Comparison of ENCODE assay signal across 1 cellular context in genomic region chr10:79243211-79244067, GRCh38.
A peak's percentile ranks its signal among the peaks of the same experiment; 100 is the strongest.
TF ChIP-seq lines count a peak whose summit lies in the region.

No MANE protein-coding gene starts in this region.

TF ChIP-seq in GM12878, 131 proteins besides CTCF, POLR2A, EP300 and RAD21 (continued from another document and continues in another):
- TF ChIP-seq USF1 (IDR thresholded peaks at IDR 0.05; ENCODE audit: borderline replicate concordance, extremely low read length, insufficient read depth, low read depth, low read length) (no peak), MYB (IDR thresholded peaks at IDR 0.05; ENCODE audit: borderline replicate concordance, low read depth, low read length) (no peak), PAX5 (IDR thresholded peaks at IDR 0.05; ENCODE audit: borderline replicate concordance, low read depth, low read length) (no peak), ZNF274 (IDR thresholded peaks at IDR 0.05; ENCODE audit: insufficient read depth, insufficient read length) (no peak), TAF1 (IDR thresholded peaks at IDR 0.05; ENCODE audit: borderline replicate concordance, low read depth, low read length) (peak; percentile 65; the same call in 1 of the 2 replicates), FOXK2 (IDR thresholded peaks at IDR 0.05) (no peak), SIX5 (IDR thresholded peaks at IDR 0.05; ENCODE audit: low read depth, low read length, severe bottlenecking) (no peak), STAT1 (conservative IDR thresholded peaks at IDR 0.05) (no peak), E4F1 (IDR thresholded peaks at IDR 0.05; ENCODE audit: borderline replicate concordance, partially characterized antibody) (no peak), ZZZ3 (IDR thresholded peaks at IDR 0.05; ENCODE audit: control insufficient read depth, insufficient read length, low read depth) (no peak), JUND (IDR thresholded peaks at IDR 0.05; ENCODE audit: low read depth, low read length) (no peak), MLLT1 (IDR thresholded peaks at IDR 0.05) (no peak; the same call in 1 of the 2 replicates), ZNF24 (IDR thresholded peaks at IDR 0.05) (no peak), POLR2AphosphoS2 (IDR thresholded peaks at IDR 0.05; ENCODE audit: low read depth, low read length) (no peak), PML (IDR thresholded peaks at IDR 0.05; ENCODE audit: low read length) (no peak), IKZF1 (conservative IDR thresholded peaks at IDR 0.05) (peak; percentile 76), HDAC6 (IDR thresholded peaks at IDR 0.05; ENCODE audit: unreplicated experiment) (peak; percentile 50), NFYA (IDR thresholded peaks at IDR 0.05; ENCODE audit: borderline replicate concordance, low read depth, low read length) (no peak), IRF3 (IDR thresholded peaks at IDR 0.05) (no peak), RELB (IDR thresholded peaks at IDR 0.05; ENCODE audit: low read depth) (no peak), GATAD2B (conservative IDR thresholded peaks at IDR 0.05; ENCODE audit: low read depth) (peak; percentile 73), ZNF384 (IDR thresholded peaks at IDR 0.05; ENCODE audit: borderline replicate concordance, low read depth, low read length) (no peak), SIN3A (IDR thresholded peaks at IDR 0.05; ENCODE audit: low read depth, low read length) (no peak), MXI1 (IDR thresholded peaks at IDR 0.05; ENCODE audit: low read depth, low read length) (peak; percentile 79), ELK1 (IDR thresholded peaks at IDR 0.05; ENCODE audit: low read depth, low read length) (no peak), DPF2 (IDR thresholded peaks at IDR 0.05) (peak; percentile 76), MTA2 (IDR thresholded peaks at IDR 0.05; ENCODE audit: low read depth) (peak; percentile 25; the same call in 1 of the 2 replicates), PKNOX1 (IDR thresholded peaks at IDR 0.05) (peak; percentile 55; the same call in 1 of the 2 replicates), CUX1 (IDR thresholded peaks at IDR 0.05; ENCODE audit: insufficient replicate concordance, low read depth, low read length) (no peak), PAX8 (IDR thresholded peaks at IDR 0.05) (no peak), BCLAF1 (IDR thresholded peaks at IDR 0.05) (no peak), CHD4 (IDR thresholded peaks at IDR 0.05) (no peak), CEBPZ (IDR thresholded peaks at IDR 0.05; ENCODE audit: low read depth, low read length) (no peak), MEF2A (IDR thresholded peaks at IDR 0.05; ENCODE audit: insufficient read depth, low read depth, low read length) (no peak), BACH1 (IDR thresholded peaks at IDR 0.05; ENCODE audit: borderline replicate concordance) (peak; percentile 41; the same call in 1 of the 2 replicates)
